In genomic region chr11:63938481-63939350, GRCh38 we compare ENCODE assay signal across 8 cellular contexts. TPM values are rescaled to one million over a fixed set of nuclear protein-coding genes. Genes with fewer than 3 reads are reported as not detected.
A peak's percentile ranks its signal among the peaks of the same experiment; 100 is the strongest.
DNase-seq lines count a peak whose midpoint lies in the region; ATAC-seq and TF ChIP-seq lines count a peak whose summit lies in the region.

NAA40 (plus strand) TSS chr11:63939002; CDS start chr11:63939097, 95 bp downstream.

- intact Hi-C loops in right cardiac atrium (cut with DNase I): no loop called here

- H3K4me1 ChIP-seq in right cardiac atrium (ENCODE audit: control insufficient read depth, insufficient read depth, low read length): no peaks in the 10 kb centered on the region

- H3K27ac ChIP-seq in right cardiac atrium (ENCODE audit: low read length): peak within 1 kb of the TSS; percentile 74

- peak; percentile 43 for TF ChIP-seq POLR2A in GM18505 (IDR thresholded peaks at IDR 0.05; ENCODE audit: borderline replicate concordance, extremely low read depth, insufficient read depth, insufficient read length)

- under 1% methylated on average over 77 of the region's 86 CpGs for WGBS in right cardiac atrium

- peak within 1 kb of the TSS; percentile 82 for H3K4me3 ChIP-seq in right cardiac atrium (ENCODE audit: low read length)

- no peaks in the 10 kb centered on the region for H3K9me3 ChIP-seq in right cardiac atrium (ENCODE audit: control insufficient read depth, low read length)

- DNase-seq in NCI-H187 treated with DMSO at 0.1 percent for 48 hours (lab: John Stamatoyannopoulos, UW) (peak; percentile 68), T-helper 2 cell (peak; percentile 84 to 98 (median 90)), anterior cingulate cortex (lab: John Stamatoyannopoulos, UW) (peak in 57 of 58 donors; percentile 44 to 95 (median 82)), right cardiac atrium (peak; percentile 92 to 96 (median 96)), renal cortical epithelial cell (ENCODE audit: low read depth) (peak; percentile 98), cortex of kidney (lab: John Stamatoyannopoulos, UW) (no peak)

- ATAC-seq in GM18505 (IDR thresholded peaks at IDR 0.05; ENCODE audit: unreplicated experiment) (peak; percentile 92), HG02970 (IDR thresholded peaks at IDR 0.05; ENCODE audit: low FRiP score, unreplicated experiment) (peak; percentile 97), right cardiac atrium (peak; percentile 96 to 97)

- no peaks in the 10 kb centered on the region for H3K27me3 ChIP-seq in right cardiac atrium (ENCODE audit: control insufficient read depth, insufficient read depth)

RNA-seq across cellular contexts. Expression of gene NAA40, which starts in this region (rescaled TPM):
- total RNA-seq in right cardiac atrium: 10 to 100 TPM; 27.4 to 47.6 (median 29.2) TPM
- polyA plus RNA-seq in right cardiac atrium: 20.1 TPM
- 7.1 and 25.8 TPM in 2 replicates for total RNA-seq in renal cortical epithelial cell
